ENCODE assay signal across 21 cellular contexts in the genomic region with DNA sequence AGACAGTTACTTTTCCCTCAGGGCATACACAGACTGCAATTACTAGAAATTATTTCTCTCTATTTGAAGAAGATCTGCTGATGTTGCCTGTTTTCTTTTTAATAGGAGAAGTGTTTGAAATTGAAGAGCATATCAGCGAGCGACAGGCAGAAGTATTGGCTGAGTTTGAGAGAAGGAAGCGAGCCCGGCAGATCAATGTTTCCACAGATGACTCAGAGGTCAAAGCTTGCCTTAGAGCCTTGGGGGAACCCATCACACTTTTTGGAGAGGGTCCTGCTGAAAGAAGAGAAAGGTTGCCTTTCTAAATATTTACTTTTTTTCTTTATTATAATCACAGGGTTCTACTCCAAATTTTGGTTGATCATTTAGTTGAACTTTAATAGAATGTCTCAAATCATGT. TPM values are rescaled to one million over a fixed set of nuclear protein-coding genes. Genes with fewer than 3 reads are reported as not detected.
DNase-seq lines count a peak whose midpoint lies in the region; ATAC-seq, FAIRE-seq and TF ChIP-seq lines count a peak whose summit lies in the region.
"Had no signal": no experiment of that assay in that cellular context is flagged by ENCODE, and none has a peak within 500 bp of the region (broad histone marks: within the 10 kb centered on the region; RNA-seq: fewer than 3 reads in every experiment).

No MANE protein-coding gene starts in this region.

- peaks cover 20 to 49% of the 10 kb centered on the region in 2 experiments for H3K36me3 ChIP-seq in HepG2 (replicated peaks in 1 of 2; ENCODE audit: control insufficient read depth in 1 of 2, insufficient read depth in 2 of 2, low read length in 2 of 2)

- CTCF ChIA-PET in activated CD8-positive, alpha-beta T cell treated with anti-CD3 and anti-CD28 coated beads for 36 hours (lab: Charles Lee): interaction anchor here (1.2 kb wide), 1 partner anchor 122 kb away, joined by 4 read pairs; a partner anchor contains a TSS
- CTCF ChIA-PET in activated CD8-positive, alpha-beta T cell treated with anti-CD3 and anti-CD28 coated beads, Interleukin-2, amount 10 ng/mL, durations not matched to agents 7 days and 5 days (lab: Charles Lee): no interaction called here
- CTCF ChIA-PET in HepG2 (lab: Yijun Ruan, JAX; ENCODE audit: low intra/inter-chr PET ratio, low total read pairs): no interaction called here
- CTCF ChIA-PET in HEK293T (lab: Yijun Ruan, JAX): no interaction called here

- no peaks in the 10 kb centered on the region for H3K9me3 Mint-ChIP-seq in activated CD8-positive, alpha-beta T cell treated with anti-CD3 and anti-CD28 coated beads for 36 hours
- H3K9me3 Mint-ChIP-seq in activated CD8-positive, alpha-beta T cell treated with anti-CD3 and anti-CD28 coated beads, Interleukin-2, amount 10 ng/mL, durations not matched to agents 7 days and 5 days (ENCODE audit: insufficient read depth): no peaks in the 10 kb centered on the region
- H3K9me3 Mint-ChIP-seq in CD14-positive monocyte: no peaks in the 10 kb centered on the region

- no peak overlapping the region for H2AFZ ChIP-seq in HepG2 (ENCODE audit: low read length)

- peaks cover 49% of the 10 kb centered on the region for H3K36me3 Mint-ChIP-seq in activated CD8-positive, alpha-beta T cell treated with anti-CD3 and anti-CD28 coated beads for 36 hours (ENCODE audit: low read depth)
- peaks cover 49% of the 10 kb centered on the region for H3K36me3 Mint-ChIP-seq in activated CD8-positive, alpha-beta T cell treated with anti-CD3 and anti-CD28 coated beads, Interleukin-2, amount 10 ng/mL, durations not matched to agents 7 days and 5 days (ENCODE audit: low read depth)
- H3K36me3 Mint-ChIP-seq in CD14-positive monocyte (peaks cover 57 to 61% of the 10 kb centered on the region in 2 donors), T-helper 17 cell (ENCODE audit: low read depth) (peaks cover 15% of the 10 kb centered on the region)

- peaks cover 35% of the 10 kb centered on the region for H3K79me2 ChIP-seq in HepG2 (ENCODE audit: insufficient read depth, low read length)

- H3K4me2 ChIP-seq in HepG2 (ENCODE audit: low read depth, low read length): peak overlapping the region; percentile 55

- H3K27ac Mint-ChIP-seq in activated CD8-positive, alpha-beta T cell treated with anti-CD3 and anti-CD28 coated beads for 36 hours: no peak overlapping the region
- no peak overlapping the region for H3K27ac Mint-ChIP-seq in activated CD8-positive, alpha-beta T cell treated with anti-CD3 and anti-CD28 coated beads, Interleukin-2, amount 10 ng/mL, durations not matched to agents 7 days and 5 days
- H3K27ac Mint-ChIP-seq in CD14-positive monocyte (peak overlapping the region in 5 of 7 donors; percentile 12 to 65 (median 24)), T-helper 17 cell (peak overlapping the region; percentile 39)

- BruUV-seq in HepG2 (replicated peaks; lab: Mats Ljungman, UMichigan): no TSS peak

- no peak overlapping the region for H3K4me3 ChIP-seq in HepG2 (replicated peaks in 1 of 3; ENCODE audit: insufficient read depth in 1 of 3, low read depth in 2 of 3, low read length in 3 of 3)
- H3K4me3 ChIP-seq: GM12878, K562 had no signal

- DNase-seq in activated CD8-positive, alpha-beta T cell treated with anti-CD3 and anti-CD28 coated beads for 36 hours: no peak
- no peak for DNase-seq in activated CD8-positive, alpha-beta T cell treated with anti-CD3 and anti-CD28 coated beads, Interleukin-2, amount 10 ng/mL, durations not matched to agents 7 days and 5 days
- DNase-seq in CD14-positive monocyte (ENCODE audit: low spot score): no peak
- no peak for DNase-seq in T-helper 17 cell
- no peak for DNase-seq in HepG2 (ENCODE audit: low spot score)
- no peak for DNase-seq in HEK293T (ENCODE audit: extremely low spot score)
- no peak for DNase-seq in left cardiac atrium
- no peak for DNase-seq in NCI-H446 treated with DMSO at 0.1 percent for 48 hours (lab: John Stamatoyannopoulos, UW)
- DNase-seq: 8988T, DMS 273 treated with DMSO at 0.1 percent for 48 hours, GDM1, NCI-H1048, NCI-H1436 treated with DMSO at 0.1 percent for 48 hours, NCI-H2029 treated with DMSO at 0.1 percent for 48 hours, NCI-H2171 treated with DMSO at 0.1 percent for 48 hours, NCI-H510A, NCI-H82 had no signal

- intact Hi-C loops in activated CD8-positive, alpha-beta T cell treated with anti-CD3 and anti-CD28 coated beads for 36 hours (cut with micrococcal nuclease): loop anchor here (10.0 kb wide), 2 partner anchors 66 to 236 kb away; a partner anchor contains a TSS
- intact Hi-C loops in CD14-positive monocyte (cut with micrococcal nuclease) (loop anchor here (5.0 kb wide), 3 partner anchors 133 to 378 kb away; a partner anchor contains a TSS), HepG2 (cut with micrococcal nuclease; ENCODE audit: unreplicated experiment) (loop anchor here (10.0 kb wide), 2 partner anchors 126 to 376 kb away; a partner anchor contains a TSS), left cardiac atrium (cut with DNase I) (loop anchor here in 1 of 2 donors (10.0 kb wide), 2 partner anchors 126 to 376 kb away; a partner anchor contains a TSS)

- peaks cover 37% of the 10 kb centered on the region for H3K4me1 ChIP-seq in HepG2 (ENCODE audit: insufficient read depth, low read length)

- peak overlapping the region; percentile 34 for H3K27ac ChIP-seq in HepG2 (ENCODE audit: extremely low read length, insufficient read depth, low read length)

- H3K9me3 ChIP-seq in T-helper 17 cell (ENCODE audit: control insufficient read depth, low read length, poor library complexity, severe bottlenecking) (no peaks in the 10 kb centered on the region), HepG2 (ENCODE audit: low read length) (no peaks in the 10 kb centered on the region)

- in situ Hi-C loops in HepG2 (cut with HindIII; ENCODE audit: extremely low pct_ligation_motif_present, low pct_unique_long_range_greater_than_20kb): no loop called here

- no peak overlapping the region for H3K9ac ChIP-seq in HepG2 (ENCODE audit: insufficient read depth, low read depth, low read length)

- no peak for TF ChIP-seq POLR2A in HepG2 (IDR thresholded peaks at IDR 0.05; ENCODE audit: insufficient read depth in 1 of 2, low read depth in 2 of 2, low read length in 2 of 2)

- no peak for FAIRE-seq in HepG2 (lab: Jason Lieb, UNC)
- FAIRE-seq: GM12878, K562 had no signal

- no peak for TF ChIP-seq RAD21 in HepG2 (CRISPR knock-in tag; IDR thresholded peaks at IDR 0.05)

- WGBS in HepG2 (ENCODE audit: low lambda C conversion rate): 50% methylated on average over 4 of the region's 4 CpGs

- H3K4me1 Mint-ChIP-seq in activated CD8-positive, alpha-beta T cell treated with anti-CD3 and anti-CD28 coated beads for 36 hours (ENCODE audit: low read depth): peaks cover 32% of the 10 kb centered on the region
- peaks cover 17% of the 10 kb centered on the region for H3K4me1 Mint-ChIP-seq in activated CD8-positive, alpha-beta T cell treated with anti-CD3 and anti-CD28 coated beads, Interleukin-2, amount 10 ng/mL, durations not matched to agents 7 days and 5 days (ENCODE audit: low read depth)
- H3K4me1 Mint-ChIP-seq in CD14-positive monocyte: peaks cover 7% of the 10 kb centered on the region
- peaks cover 28% of the 10 kb centered on the region for H3K4me1 Mint-ChIP-seq in T-helper 17 cell

- H4K20me1 ChIP-seq in HepG2 (ENCODE audit: insufficient read depth, low read length): no peaks in the 10 kb centered on the region; the same call in 1 of the 2 replicates

- peak overlapping the region; percentile 11 for H3K4me3 Mint-ChIP-seq in activated CD8-positive, alpha-beta T cell treated with anti-CD3 and anti-CD28 coated beads for 36 hours
- no peak overlapping the region for H3K4me3 Mint-ChIP-seq in activated CD8-positive, alpha-beta T cell treated with anti-CD3 and anti-CD28 coated beads, Interleukin-2, amount 10 ng/mL, durations not matched to agents 7 days and 5 days
- H3K4me3 Mint-ChIP-seq in CD14-positive monocyte (no peak overlapping the region), T-helper 17 cell (peak overlapping the region; percentile 3)

- no peak for ATAC-seq in activated CD8-positive, alpha-beta T cell treated with anti-CD3 and anti-CD28 coated beads for 36 hours
- ATAC-seq in activated CD8-positive, alpha-beta T cell treated with anti-CD3 and anti-CD28 coated beads, Interleukin-2, amount 10 ng/mL, durations not matched to agents 7 days and 5 days: no peak
- no peak for ATAC-seq in T-helper 17 cell
- ATAC-seq in HepG2: no peak
- no peak for ATAC-seq in left cardiac atrium
- ATAC-seq: GM12878, HCT116, K562 had no signal

- TF ChIP-seq CTCF in activated CD8-positive, alpha-beta T cell treated with anti-CD3 and anti-CD28 coated beads for 36 hours (IDR thresholded peaks at IDR 0.05): no peak
- no peak for TF ChIP-seq CTCF in CD14-positive monocyte (IDR thresholded peaks at IDR 0.05)
- no peak for TF ChIP-seq CTCF in HepG2 (CRISPR knock-in tag; IDR thresholded peaks at IDR 0.05)

- no peaks in the 10 kb centered on the region; a peak in 2 of 5 replicates for H3K27me3 ChIP-seq in HepG2 (ENCODE audit: control insufficient read depth in 1 of 2, insufficient read depth in 2 of 2, low read length in 2 of 2)

- no peaks in the 10 kb centered on the region for H3K27me3 Mint-ChIP-seq in activated CD8-positive, alpha-beta T cell treated with anti-CD3 and anti-CD28 coated beads for 36 hours
- no peaks in the 10 kb centered on the region for H3K27me3 Mint-ChIP-seq in activated CD8-positive, alpha-beta T cell treated with anti-CD3 and anti-CD28 coated beads, Interleukin-2, amount 10 ng/mL, durations not matched to agents 7 days and 5 days (ENCODE audit: low read depth)
- no peaks in the 10 kb centered on the region for H3K27me3 Mint-ChIP-seq in CD14-positive monocyte (ENCODE audit: low read depth in 3 of 3)
- no peaks in the 10 kb centered on the region for H3K27me3 Mint-ChIP-seq in T-helper 17 cell

- POLR2A ChIA-PET in activated CD8-positive, alpha-beta T cell treated with anti-CD3 and anti-CD28 coated beads for 36 hours (lab: Charles Lee): no interaction called here
- POLR2A ChIA-PET in activated CD8-positive, alpha-beta T cell treated with anti-CD3 and anti-CD28 coated beads, Interleukin-2, amount 10 ng/mL, durations not matched to agents 7 days and 5 days (lab: Charles Lee): no interaction called here
- POLR2A ChIA-PET in HepG2 (lab: Yijun Ruan, JAX): interaction anchor here (0.9 to 1.7 kb wide), 2 partner anchors 57 to 122 kb away, joined by 3 to 6 read pairs; a partner anchor contains a TSS
- POLR2A ChIA-PET in HEK293T (lab: Yijun Ruan, JAX): no interaction called here

- TF ChIP-seq EP300 in HepG2 (IDR thresholded peaks at IDR 0.05; ENCODE audit: low read depth in 2 of 2, low read length in 2 of 2) (0 out of 4 replicates have a peak, but pooled peaks of 1 of the 2 experiments have one; percentile 22), HepG2 (CRISPR knock-in tag; IDR thresholded peaks at IDR 0.05; ENCODE audit: borderline replicate concordance) (no peak)

RNA-seq across cellular contexts. Expression of a gene that starts 3.4 kb away (rescaled TPM):
- 10 to 100 TPM; 52.9 to 56.5 TPM for total RNA-seq in activated CD8-positive, alpha-beta T cell treated with anti-CD3 and anti-CD28 coated beads for 36 hours
- total RNA-seq in activated CD8-positive, alpha-beta T cell treated with anti-CD3 and anti-CD28 coated beads, Interleukin-2, amount 10 ng/mL, durations not matched to agents 7 days and 5 days: 10 to 100 TPM; 33.3 to 37.3 TPM
- polyA plus RNA-seq in CD14-positive monocyte (10 to 100 TPM; 22.1 to 23.8 TPM), HepG2 (2011; rRNA removed) (10.3 and 11.1 TPM in 2 replicates)
- total RNA-seq in T-helper 17 cell (10 to 100 TPM; 17.0 to 17.8 TPM), HepG2 (2016; rRNA removed; fragmentation: Illumina TruSeq; extraction: Trizol) (49.0 and 64.9 TPM in 2 replicates), left cardiac atrium (10 to 100 TPM in 1 of 2 donors, 1 to 10 TPM in 1; 9.9 to 14.3 TPM)
- total RNA-seq in HepG2 (2016; cell fraction: cytosol; rRNA removed; fragmentation: Illumina TruSeq; extraction: Trizol; ENCODE audit: low read depth): 8.0 and 8.5 TPM in 2 replicates
- 46.7 and 66.8 TPM in 2 replicates for total RNA-seq in HepG2 (2016; cell fraction: insoluble cytoplasmic fraction; rRNA removed; fragmentation: Illumina TruSeq; extraction: Trizol)
- total RNA-seq in HepG2 (2016; cell fraction: membrane; rRNA removed; fragmentation: Illumina TruSeq; extraction: Trizol): 22.5 and 24.5 TPM in 2 replicates
- 19.4 and 23.0 TPM in 2 replicates for total RNA-seq in HepG2 (2016; cell fraction: nucleus; rRNA removed; fragmentation: Illumina TruSeq; extraction: Trizol)
- polyA plus RNA-seq in HepG2 (2011; cell fraction: cytosol; rRNA removed): 10.7 and 12.9 TPM in 2 replicates
- polyA plus RNA-seq in HepG2 (2011; cell fraction: nucleus; rRNA removed): 6.0 and 8.7 TPM in 2 replicates
- 17.9 and 20.6 TPM in 2 replicates for polyA plus RNA-seq in HepG2 (2012)
- 3.8 and 4.4 TPM in 2 replicates for polyA plus RNA-seq in HepG2 (2016; cell fraction: cytosol; fragmentation: Illumina TruSeq; extraction: Trizol; ENCODE audit: low read depth)
- polyA plus RNA-seq in HepG2 (2016; cell fraction: insoluble cytoplasmic fraction; fragmentation: Illumina TruSeq; extraction: Trizol; ENCODE audit: low read depth): 55.6 and 56.7 TPM in 2 replicates
- 11.3 and 13.5 TPM in 2 replicates for polyA plus RNA-seq in HepG2 (2016; cell fraction: membrane; fragmentation: Illumina TruSeq; extraction: Trizol; ENCODE audit: low read depth)
- polyA plus RNA-seq in HepG2 (2016; cell fraction: nucleus; fragmentation: Illumina TruSeq; extraction: Trizol; ENCODE audit: insufficient read depth, low read depth): 27.1 and 29.6 TPM in 2 replicates
- polyA minus RNA-seq in HepG2 (2011; rRNA and poly(A)+ RNA removed; ENCODE audit: low replicate concordance): 10.5 and 29.0 TPM in 2 replicates
- polyA minus RNA-seq in HepG2 (2011; cell fraction: cytosol; rRNA and poly(A)+ RNA removed): 9.0 and 11.3 TPM in 2 replicates
- 6.8 and 10.8 TPM in 2 replicates for polyA minus RNA-seq in HepG2 (2011; cell fraction: nucleus; rRNA and poly(A)+ RNA removed)

RNA-seq across cellular contexts. Expression of a gene that starts 3.5 kb away (rescaled TPM):
- total RNA-seq in activated CD8-positive, alpha-beta T cell treated with anti-CD3 and anti-CD28 coated beads for 36 hours: 10 to 100 TPM; 28.0 to 30.4 TPM
- total RNA-seq in activated CD8-positive, alpha-beta T cell treated with anti-CD3 and anti-CD28 coated beads, Interleukin-2, amount 10 ng/mL, durations not matched to agents 7 days and 5 days: 10 to 100 TPM; 26.1 to 28.9 TPM
- polyA plus RNA-seq in CD14-positive monocyte: 10 to 100 TPM; 77.8 to 87.8 TPM
- 10 to 100 TPM; 20.2 to 22.8 TPM for total RNA-seq in T-helper 17 cell
- 57.9 and 66.0 TPM in 2 replicates for total RNA-seq in HepG2 (2016; rRNA removed; fragmentation: Illumina TruSeq; extraction: Trizol)
- total RNA-seq in HepG2 (2016; cell fraction: cytosol; rRNA removed; fragmentation: Illumina TruSeq; extraction: Trizol; ENCODE audit: low read depth): 64.4 and 64.9 TPM in 2 replicates
- total RNA-seq in HepG2 (2016; cell fraction: insoluble cytoplasmic fraction; rRNA removed; fragmentation: Illumina TruSeq; extraction: Trizol): 53.6 and 69.9 TPM in 2 replicates
- 78.0 and 88.8 TPM in 2 replicates for total RNA-seq in HepG2 (2016; cell fraction: membrane; rRNA removed; fragmentation: Illumina TruSeq; extraction: Trizol)
- 17.0 and 19.2 TPM in 2 replicates for total RNA-seq in HepG2 (2016; cell fraction: nucleus; rRNA removed; fragmentation: Illumina TruSeq; extraction: Trizol)
- polyA plus RNA-seq in HepG2 (2011; rRNA removed): 20.2 and 26.6 TPM in 2 replicates
- 11.5 and 18.2 TPM in 2 replicates for polyA plus RNA-seq in HepG2 (2011; cell fraction: cytosol; rRNA removed)
- polyA plus RNA-seq in HepG2 (2011; cell fraction: nucleus; rRNA removed): 4.6 and 8.4 TPM in 2 replicates
- 26.6 and 34.8 TPM in 2 replicates for polyA plus RNA-seq in HepG2 (2012)
- 68.5 and 88.0 TPM in 2 replicates for polyA plus RNA-seq in HepG2 (2016; cell fraction: cytosol; fragmentation: Illumina TruSeq; extraction: Trizol; ENCODE audit: low read depth)
- 70.2 and 81.1 TPM in 2 replicates for polyA plus RNA-seq in HepG2 (2016; cell fraction: insoluble cytoplasmic fraction; fragmentation: Illumina TruSeq; extraction: Trizol; ENCODE audit: low read depth)
- polyA plus RNA-seq in HepG2 (2016; cell fraction: membrane; fragmentation: Illumina TruSeq; extraction: Trizol; ENCODE audit: low read depth): 72.0 and 84.6 TPM in 2 replicates
- polyA plus RNA-seq in HepG2 (2016; cell fraction: nucleus; fragmentation: Illumina TruSeq; extraction: Trizol; ENCODE audit: insufficient read depth, low read depth): 35.6 and 37.3 TPM in 2 replicates
- polyA minus RNA-seq in HepG2 (2011; rRNA and poly(A)+ RNA removed; ENCODE audit: low replicate concordance): 1.8 and 6.6 TPM in 2 replicates
- 6.4 and 6.8 TPM in 2 replicates for polyA minus RNA-seq in HepG2 (2011; cell fraction: cytosol; rRNA and poly(A)+ RNA removed)
- 6.2 and 6.6 TPM in 2 replicates for polyA minus RNA-seq in HepG2 (2011; cell fraction: nucleus; rRNA and poly(A)+ RNA removed)
- 10 to 100 TPM; 33.3 to 33.8 TPM for total RNA-seq in left cardiac atrium

RNA-seq across cellular contexts. Expression of a gene that starts 24.3 kb away (rescaled TPM):
- total RNA-seq in activated CD8-positive, alpha-beta T cell treated with anti-CD3 and anti-CD28 coated beads for 36 hours: under 1 TPM in 1 of 2 experiments, not detected in 1; 0.27 TPM
- total RNA-seq in activated CD8-positive, alpha-beta T cell treated with anti-CD3 and anti-CD28 coated beads, Interleukin-2, amount 10 ng/mL, durations not matched to agents 7 days and 5 days: not detected
- not detected for polyA plus RNA-seq in CD14-positive monocyte
- not detected for total RNA-seq in T-helper 17 cell
- 0.13 TPM in 1 of 2 replicates, not detected in the other for total RNA-seq in HepG2 (2016; rRNA removed; fragmentation: Illumina TruSeq; extraction: Trizol)
- total RNA-seq in HepG2 (2016; cell fraction: cytosol; rRNA removed; fragmentation: Illumina TruSeq; extraction: Trizol; ENCODE audit: low read depth): not detected in 2 replicates
- 0.13 TPM in 1 of 2 replicates, not detected in the other for total RNA-seq in HepG2 (2016; cell fraction: insoluble cytoplasmic fraction; rRNA removed; fragmentation: Illumina TruSeq; extraction: Trizol)
- total RNA-seq in HepG2 (2016; cell fraction: membrane; rRNA removed; fragmentation: Illumina TruSeq; extraction: Trizol): not detected in 2 replicates
- 0.68 TPM in 1 of 2 replicates, not detected in the other for total RNA-seq in HepG2 (2016; cell fraction: nucleus; rRNA removed; fragmentation: Illumina TruSeq; extraction: Trizol)
- polyA plus RNA-seq in HepG2 (2011; rRNA removed): 6.5 and 7.3 TPM in 2 replicates
- polyA plus RNA-seq in HepG2 (2011; cell fraction: cytosol; rRNA removed): 3.8 and 4.0 TPM in 2 replicates
- 31.3 and 36.2 TPM in 2 replicates for polyA plus RNA-seq in HepG2 (2011; cell fraction: nucleus; rRNA removed)
- polyA plus RNA-seq in HepG2 (2012): 1.6 and 2.1 TPM in 2 replicates
- polyA plus RNA-seq in HepG2 (2016; cell fraction: cytosol; fragmentation: Illumina TruSeq; extraction: Trizol; ENCODE audit: low read depth): not detected in 2 replicates
- not detected in 2 replicates for polyA plus RNA-seq in HepG2 (2016; cell fraction: insoluble cytoplasmic fraction; fragmentation: Illumina TruSeq; extraction: Trizol; ENCODE audit: low read depth)
- polyA plus RNA-seq in HepG2 (2016; cell fraction: membrane; fragmentation: Illumina TruSeq; extraction: Trizol; ENCODE audit: low read depth): not detected in 2 replicates
- 0.61 and 0.64 TPM in 2 replicates for polyA plus RNA-seq in HepG2 (2016; cell fraction: nucleus; fragmentation: Illumina TruSeq; extraction: Trizol; ENCODE audit: insufficient read depth, low read depth)
- 0.21 and 3.4 TPM in 2 replicates for polyA minus RNA-seq in HepG2 (2011; rRNA and poly(A)+ RNA removed; ENCODE audit: low replicate concordance)
- 1.2 and 1.3 TPM in 2 replicates for polyA minus RNA-seq in HepG2 (2011; cell fraction: cytosol; rRNA and poly(A)+ RNA removed)
- 1.9 and 3.5 TPM in 2 replicates for polyA minus RNA-seq in HepG2 (2011; cell fraction: nucleus; rRNA and poly(A)+ RNA removed)
- not detected for total RNA-seq in left cardiac atrium
- polyA plus RNA-seq: BJ had no signal

RNA-seq across cellular contexts. Expression of a gene that starts 57.5 kb away (rescaled TPM):
- total RNA-seq in activated CD8-positive, alpha-beta T cell treated with anti-CD3 and anti-CD28 coated beads for 36 hours: 10 to 100 TPM; 18.3 to 19.2 TPM
- total RNA-seq in activated CD8-positive, alpha-beta T cell treated with anti-CD3 and anti-CD28 coated beads, Interleukin-2, amount 10 ng/mL, durations not matched to agents 7 days and 5 days: 10 to 100 TPM in 1 of 2 experiments, 1 to 10 TPM in 1; 9.5 to 10.2 TPM
- polyA plus RNA-seq in CD14-positive monocyte (10 to 100 TPM; 38.8 to 49.0 TPM), HepG2 (2011; rRNA removed) (51.3 and 62.9 TPM in 2 replicates)
- total RNA-seq in T-helper 17 cell (1 to 10 TPM; 2.3 to 4.0 TPM), HepG2 (2016; rRNA removed; fragmentation: Illumina TruSeq; extraction: Trizol) (45.9 and 70.0 TPM in 2 replicates), left cardiac atrium (10 to 100 TPM; 13.8 to 23.4 TPM)
- total RNA-seq in HepG2 (2016; cell fraction: cytosol; rRNA removed; fragmentation: Illumina TruSeq; extraction: Trizol; ENCODE audit: low read depth): 7.1 and 7.4 TPM in 2 replicates
- 48.2 and 69.3 TPM in 2 replicates for total RNA-seq in HepG2 (2016; cell fraction: insoluble cytoplasmic fraction; rRNA removed; fragmentation: Illumina TruSeq; extraction: Trizol)
- 23.8 and 25.3 TPM in 2 replicates for total RNA-seq in HepG2 (2016; cell fraction: membrane; rRNA removed; fragmentation: Illumina TruSeq; extraction: Trizol)
- 54.0 and 61.5 TPM in 2 replicates for total RNA-seq in HepG2 (2016; cell fraction: nucleus; rRNA removed; fragmentation: Illumina TruSeq; extraction: Trizol)
- polyA plus RNA-seq in HepG2 (2011; cell fraction: cytosol; rRNA removed): 44.6 and 59.9 TPM in 2 replicates
- 10.5 and 11.9 TPM in 2 replicates for polyA plus RNA-seq in HepG2 (2011; cell fraction: nucleus; rRNA removed)
- 69.2 and 75.5 TPM in 2 replicates for polyA plus RNA-seq in HepG2 (2012)
- 5.7 TPM in 2 replicates for polyA plus RNA-seq in HepG2 (2016; cell fraction: cytosol; fragmentation: Illumina TruSeq; extraction: Trizol; ENCODE audit: low read depth)
- 37.4 and 41.3 TPM in 2 replicates for polyA plus RNA-seq in HepG2 (2016; cell fraction: insoluble cytoplasmic fraction; fragmentation: Illumina TruSeq; extraction: Trizol; ENCODE audit: low read depth)
- polyA plus RNA-seq in HepG2 (2016; cell fraction: membrane; fragmentation: Illumina TruSeq; extraction: Trizol; ENCODE audit: low read depth): 10.6 and 10.8 TPM in 2 replicates
- polyA plus RNA-seq in HepG2 (2016; cell fraction: nucleus; fragmentation: Illumina TruSeq; extraction: Trizol; ENCODE audit: insufficient read depth, low read depth): 58.2 and 58.6 TPM in 2 replicates
- 30.4 and 51.6 TPM in 2 replicates for polyA minus RNA-seq in HepG2 (2011; rRNA and poly(A)+ RNA removed; ENCODE audit: low replicate concordance)
- polyA minus RNA-seq in HepG2 (2011; cell fraction: cytosol; rRNA and poly(A)+ RNA removed): 38.5 and 48.4 TPM in 2 replicates
- 28.3 and 33.1 TPM in 2 replicates for polyA minus RNA-seq in HepG2 (2011; cell fraction: nucleus; rRNA and poly(A)+ RNA removed)

RNA-seq across cellular contexts. Expression of a gene that starts 57.8 kb away (rescaled TPM):
- total RNA-seq in activated CD8-positive, alpha-beta T cell treated with anti-CD3 and anti-CD28 coated beads for 36 hours: 10 to 100 TPM; 32.5 to 33.7 TPM
- total RNA-seq in activated CD8-positive, alpha-beta T cell treated with anti-CD3 and anti-CD28 coated beads, Interleukin-2, amount 10 ng/mL, durations not matched to agents 7 days and 5 days: 10 to 100 TPM; 34.5 to 36.3 TPM
- polyA plus RNA-seq in CD14-positive monocyte (10 to 100 TPM; 32.3 to 55.7 TPM), HepG2 (2011; rRNA removed) (18.6 and 23.4 TPM in 2 replicates)
- total RNA-seq in T-helper 17 cell (10 to 100 TPM; 19.3 to 24.0 TPM), HepG2 (2016; rRNA removed; fragmentation: Illumina TruSeq; extraction: Trizol) (11.8 and 12.3 TPM in 2 replicates), left cardiac atrium (10 to 100 TPM; 19.5 to 20.4 TPM)
- total RNA-seq in HepG2 (2016; cell fraction: cytosol; rRNA removed; fragmentation: Illumina TruSeq; extraction: Trizol; ENCODE audit: low read depth): 1.6 and 2.1 TPM in 2 replicates
- 11.1 and 11.2 TPM in 2 replicates for total RNA-seq in HepG2 (2016; cell fraction: insoluble cytoplasmic fraction; rRNA removed; fragmentation: Illumina TruSeq; extraction: Trizol)
- total RNA-seq in HepG2 (2016; cell fraction: membrane; rRNA removed; fragmentation: Illumina TruSeq; extraction: Trizol): 2.8 and 3.5 TPM in 2 replicates
- total RNA-seq in HepG2 (2016; cell fraction: nucleus; rRNA removed; fragmentation: Illumina TruSeq; extraction: Trizol): 17.2 and 17.6 TPM in 2 replicates
- polyA plus RNA-seq in HepG2 (2011; cell fraction: cytosol; rRNA removed): 8.3 and 8.9 TPM in 2 replicates
- polyA plus RNA-seq in HepG2 (2011; cell fraction: nucleus; rRNA removed): 26.9 and 27.4 TPM in 2 replicates
- polyA plus RNA-seq in HepG2 (2012): 7.2 and 7.5 TPM in 2 replicates
- 0.44 and 0.62 TPM in 2 replicates for polyA plus RNA-seq in HepG2 (2016; cell fraction: cytosol; fragmentation: Illumina TruSeq; extraction: Trizol; ENCODE audit: low read depth)
- polyA plus RNA-seq in HepG2 (2016; cell fraction: insoluble cytoplasmic fraction; fragmentation: Illumina TruSeq; extraction: Trizol; ENCODE audit: low read depth): 10.7 and 10.8 TPM in 2 replicates
- 1.1 and 1.2 TPM in 2 replicates for polyA plus RNA-seq in HepG2 (2016; cell fraction: membrane; fragmentation: Illumina TruSeq; extraction: Trizol; ENCODE audit: low read depth)
- 19.2 and 19.7 TPM in 2 replicates for polyA plus RNA-seq in HepG2 (2016; cell fraction: nucleus; fragmentation: Illumina TruSeq; extraction: Trizol; ENCODE audit: insufficient read depth, low read depth)
- 78.1 and 115 TPM in 2 replicates for polyA minus RNA-seq in HepG2 (2011; rRNA and poly(A)+ RNA removed; ENCODE audit: low replicate concordance)
- polyA minus RNA-seq in HepG2 (2011; cell fraction: cytosol; rRNA and poly(A)+ RNA removed): 9.3 and 13.0 TPM in 2 replicates
- polyA minus RNA-seq in HepG2 (2011; cell fraction: nucleus; rRNA and poly(A)+ RNA removed): 46.9 and 55.0 TPM in 2 replicates

Comparison
In these comparisons a context has a peak if more than half of its experiments do, and no peak if none do; other contexts are left out.
1. H3K4me3 Mint-ChIP-seq: peak in activated CD8-positive, alpha-beta T cell treated with anti-CD3 and anti-CD28 coated beads for 36 hours (single experiment) and T-helper 17 cell (single experiment); none in activated CD8-positive, alpha-beta T cell treated with anti-CD3 and anti-CD28 coated beads, Interleukin-2, amount 10 ng/mL, durations not matched to agents 7 days and 5 days (single experiment) and CD14-positive monocyte (0 of 2).
2. H3K27ac Mint-ChIP-seq: peak in CD14-positive monocyte (5 of 7) and T-helper 17 cell (single experiment); none in activated CD8-positive, alpha-beta T cell treated with anti-CD3 and anti-CD28 coated beads for 36 hours (single experiment) and activated CD8-positive, alpha-beta T cell treated with anti-CD3 and anti-CD28 coated beads, Interleukin-2, amount 10 ng/mL, durations not matched to agents 7 days and 5 days (single experiment).